Comparison of ENCODE assay signal across 14 cellular contexts in genomic region chr12:90958995-90959394, GRCh38. TPM values are rescaled to one million over a fixed set of nuclear protein-coding genes. Genes with fewer than 3 reads are reported as not detected.
DNase-seq lines count a peak whose midpoint lies in the region; ATAC-seq, FAIRE-seq and TF ChIP-seq lines count a peak whose summit lies in the region.
"Had no signal": no experiment of that assay in that cellular context is flagged by ENCODE, and none has a peak within 500 bp of the region (broad histone marks: within the 10 kb centered on the region; RNA-seq: fewer than 3 reads in every experiment).

No MANE protein-coding gene starts in this region.

- H3K79me2 ChIP-seq in GM12878 (ENCODE audit: control insufficient read depth, insufficient read depth, low read length) = no peaks in the 10 kb centered on the region

- H3K4me1 ChIP-seq in GM12878 (ENCODE audit: control insufficient read depth, insufficient read depth, low read length) = no peaks in the 10 kb centered on the region

- H3K36me3 Mint-ChIP-seq in HFFc6 (ENCODE audit: low read depth) = no peaks in the 10 kb centered on the region
- no peaks in the 10 kb centered on the region for H3K36me3 Mint-ChIP-seq in stimulated activated memory B cell treated with anti-CD40 and anti-IgM and Interleukin-4, amounts not matched to agents 10 μg/mL and 1 μg/mL and 100 μg/mL, for 72 hours
- H3K36me3 Mint-ChIP-seq: brain; naive thymus-derived CD8-positive, alpha-beta T cell had no signal

- TF ChIP-seq EP300 in GM12878 (IDR thresholded peaks at IDR 0.05; ENCODE audit: borderline replicate concordance in 1 of 2, control insufficient read depth in 1 of 2, low read depth in 2 of 2, low read length in 2 of 2) = no peak

- no peak overlapping the region for H3K4me3 ChIP-seq in AG10803 (ENCODE audit: low read length)
- no peak overlapping the region for H3K4me3 ChIP-seq in GM12878

- RAD21 ChIA-PET in GM12878 (lab: Charles Lee; ENCODE audit: unreplicated experiment) = interaction anchor here (1.6 kb wide), 1 partner anchor 14 kb away, joined by 8 read pairs; no protein-coding TSS in a partner anchor

- CTCF ChIA-PET in GM12878 (lab: Yijun Ruan, JAX) = interaction anchor here (0.8 to 3.2 kb wide), 9 partner anchors 10 to 366 kb away, joined by 3 to 41 read pairs (median 4); no protein-coding TSS in a partner anchor

- FAIRE-seq in GM12878 (lab: Jason Lieb, UNC) = peak; percentile 31

- no peak overlapping the region for H2AFZ ChIP-seq in GM12878 (ENCODE audit: control insufficient read depth, low read depth, low read length)

- ATAC-seq in GM12878 (no peak), HG02885 (IDR thresholded peaks at IDR 0.05; ENCODE audit: poor library complexity, unreplicated experiment) (no peak), GM18498 (IDR thresholded peaks at IDR 0.05; ENCODE audit: unreplicated experiment) (no peak)
- no peak for ATAC-seq in stimulated activated memory B cell treated with anti-CD40 and anti-IgM and Interleukin-4, amounts not matched to agents 10 μg/mL and 1 μg/mL and 100 μg/mL, for 72 hours
- ATAC-seq: esophagus mucosa; naive thymus-derived CD8-positive, alpha-beta T cell had no signal

- no peak overlapping the region for H3K27ac Mint-ChIP-seq in HFFc6
- no peak overlapping the region for H3K27ac Mint-ChIP-seq in stimulated activated memory B cell treated with anti-CD40 and anti-IgM and Interleukin-4, amounts not matched to agents 10 μg/mL and 1 μg/mL and 100 μg/mL, for 72 hours
- H3K27ac Mint-ChIP-seq: brain; naive thymus-derived CD8-positive, alpha-beta T cell had no signal

- no peak overlapping the region for H3K4me3 Mint-ChIP-seq in HFFc6
- no peak overlapping the region for H3K4me3 Mint-ChIP-seq in stimulated activated memory B cell treated with anti-CD40 and anti-IgM and Interleukin-4, amounts not matched to agents 10 μg/mL and 1 μg/mL and 100 μg/mL, for 72 hours
- H3K4me3 Mint-ChIP-seq: brain; naive thymus-derived CD8-positive, alpha-beta T cell had no signal

- in situ Hi-C loops in GM12878 (cut with MboI) = no loop called here

- intact Hi-C loops in GM12878 (cut with micrococcal nuclease; ENCODE audit: unreplicated experiment) = loop anchor here (10.0 kb wide), 1 partner anchor 1414 kb away; no protein-coding TSS in a partner anchor

- peaks cover 1% of the 10 kb centered on the region; the same call in 1 of the 2 replicates for H3K27me3 Mint-ChIP-seq in HFFc6 (ENCODE audit: insufficient read depth)
- H3K27me3 Mint-ChIP-seq in stimulated activated memory B cell treated with anti-CD40 and anti-IgM and Interleukin-4, amounts not matched to agents 10 μg/mL and 1 μg/mL and 100 μg/mL, for 72 hours = peaks cover 8% of the 10 kb centered on the region

- POLR2A ChIA-PET in GM12878 (lab: Charles Lee) = no interaction called here

- no peaks in the 10 kb centered on the region for H3K9me3 Mint-ChIP-seq in HFFc6
- H3K9me3 Mint-ChIP-seq in stimulated activated memory B cell treated with anti-CD40 and anti-IgM and Interleukin-4, amounts not matched to agents 10 μg/mL and 1 μg/mL and 100 μg/mL, for 72 hours = peaks cover 3% of the 10 kb centered on the region
- H3K9me3 Mint-ChIP-seq: brain; naive thymus-derived CD8-positive, alpha-beta T cell had no signal

- H3K9me3 ChIP-seq in GM12878 (replicated peaks; ENCODE audit: control insufficient read depth, insufficient read depth, low read length) = no peaks in the 10 kb centered on the region

- no peaks in the 10 kb centered on the region for H4K20me1 ChIP-seq in GM12878 (ENCODE audit: control insufficient read depth, insufficient read depth)

- TF ChIP-seq POLR2A in GM12878 (IDR thresholded peaks at IDR 0.05; ENCODE audit: low read depth, low read length) = no peak

- 71% methylated on average over 3 of the region's 3 CpGs for WGBS in GM12878 (ENCODE audit: insufficient coverage, insufficient replicate concordance, low lambda C conversion rate, missing lambda C conversion rate)

- no peak overlapping the region for H3K4me2 ChIP-seq in GM12878 (ENCODE audit: control insufficient read depth, insufficient read depth)

- no peak overlapping the region for H3K27ac ChIP-seq in GM12878 (ENCODE audit: control insufficient read depth, insufficient read depth)

- H3K9ac ChIP-seq in GM12878 (ENCODE audit: control insufficient read depth, insufficient read depth, low read length) = no peak overlapping the region

- TF ChIP-seq CTCF in AG10803 (conservative IDR thresholded peaks at IDR 0.05; ENCODE audit: low read length) (peak; percentile 54), HFFc6 (IDR thresholded peaks at IDR 0.05) (no peak), GM12878 (IDR thresholded peaks at IDR 0.05 in 2 of 3, conservative IDR thresholded peaks at IDR 0.05 in 1 of 3; ENCODE audit: control insufficient read depth in 2 of 3, extremely low read depth in 1 of 3, insufficient read depth in 1 of 3, low read depth in 3 of 3, low read length in 3 of 3) (no peak; a peak in 1 of 6 replicates)

- BruUV-seq in GM12878 (replicated peaks; lab: Mats Ljungman, UMichigan) = no TSS peak

- no peak for TF ChIP-seq RAD21 in GM12878 (IDR thresholded peaks at IDR 0.05; ENCODE audit: insufficient read depth, low read depth, low read length)

- H3K36me3 ChIP-seq in GM12878 (ENCODE audit: control insufficient read depth in 2 of 2, insufficient read depth in 2 of 2, low read length in 1 of 2) = no peaks in the 10 kb centered on the region

- SMC1A ChIA-PET in GM12878 (lab: Charles Lee; ENCODE audit: uncharacterized antibody, unreplicated experiment) = interaction anchor here (0.5 to 2.3 kb wide), 5 partner anchors 14 to 1954 kb away, joined by 3 to 6 read pairs (median 3); partner anchors contain the start of gene LUM

- H3K4me1 Mint-ChIP-seq in HFFc6 (ENCODE audit: low read depth) = peaks cover 10% of the 10 kb centered on the region
- no peaks in the 10 kb centered on the region for H3K4me1 Mint-ChIP-seq in stimulated activated memory B cell treated with anti-CD40 and anti-IgM and Interleukin-4, amounts not matched to agents 10 μg/mL and 1 μg/mL and 100 μg/mL, for 72 hours
- H3K4me1 Mint-ChIP-seq: naive thymus-derived CD8-positive, alpha-beta T cell had no signal

- DNase-seq in AG10803 (ENCODE audit: low read depth) (peak; percentile 43), HFFc6 (peak; percentile 13), GM12878 (ENCODE audit: low read depth, low spot score) (no peak), kidney glomerular epithelial cell (lab: John Stamatoyannopoulos, UW) (peak; percentile 9), hepatic stellate cell (ENCODE audit: low spot score) (no peak)
- DNase-seq: activated CD4-positive, alpha-beta T cell treated with anti-CD3 and anti-CD28 coated beads for 1 hour; islet precursor cell had no signal

- H3K27me3 ChIP-seq in GM12878 (replicated peaks in 1 of 2; ENCODE audit: control insufficient read depth in 2 of 2, insufficient read depth in 2 of 2, low read length in 1 of 2) = no peaks in the 10 kb centered on the region

TF ChIP-seq in GM12878, 131 proteins besides CTCF, POLR2A, EP300 and RAD21 (continues in another document):
- TF ChIP-seq USF1 (IDR thresholded peaks at IDR 0.05; ENCODE audit: borderline replicate concordance, extremely low read length, insufficient read depth, low read depth, low read length) (no peak), ESRRA (IDR thresholded peaks at IDR 0.05; ENCODE audit: low read length) (no peak), NFXL1 (IDR thresholded peaks at IDR 0.05; ENCODE audit: borderline replicate concordance) (no peak), CBFB (IDR thresholded peaks at IDR 0.05; ENCODE audit: low read depth) (no peak), RBBP5 (conservative IDR thresholded peaks at IDR 0.05) (no peak)

RNA-seq across cellular contexts. Expression of gene CCER1, which starts 4.0 kb away (rescaled TPM):
- total RNA-seq in HFFc6 (2021; fragmentation: NEBNext Ultra II Directional; extraction: Animal tissue kit (Norgen Biotek cat#: 25700)) = not detected
- total RNA-seq in GM12878 (2013; cell fraction: nucleolus; rRNA removed) = not detected in 2 replicates
- total RNA-seq in GM12878 (2014; rRNA removed) (not detected in 2 replicates), GM12878 (2014; rRNA removed; fragmentation: Illumina TruSeq; extraction: Trizol) (not detected in 2 replicates), GM12878 (2021) (not detected in 2 replicates)
- polyA plus RNA-seq in GM12878 (2011; ENCODE audit: low read depth) = not detected
- polyA plus RNA-seq in GM12878 (2011; rRNA removed) (not detected in 2 replicates), GM12878 (2014; fragmentation: Illumina TruSeq; extraction: Trizol) (0.01 TPM in 1 of 2 replicates, not detected in the other), GM12878 (2014; fragmentation: Nextera tagmentation; extraction: Ambion mirVana) (not detected), GM12878 (2014; rRNA removed) (not detected in 2 replicates), GM12878 (2016; fragmentation: Nextera tagmentation; extraction: Ambion mirVana) (not detected)
- polyA plus RNA-seq in GM12878 (2011; cell fraction: cytosol; rRNA removed) = not detected in 2 replicates
- polyA plus RNA-seq in GM12878 (2011; cell fraction: nucleus; rRNA removed) = not detected in 2 replicates
- polyA plus RNA-seq in GM12878 (2012) = 0.03 TPM in 1 of 2 replicates, not detected in the other
- not detected in 2 replicates for polyA minus RNA-seq in GM12878 (2011; rRNA and poly(A)+ RNA removed)
- polyA minus RNA-seq in GM12878 (2011; cell fraction: cytosol; rRNA and poly(A)+ RNA removed) = not detected in 2 replicates
- not detected in 2 replicates for polyA minus RNA-seq in GM12878 (2011; cell fraction: nucleus; rRNA and poly(A)+ RNA removed)
- total RNA-seq: esophagus mucosa; naive thymus-derived CD8-positive, alpha-beta T cell; temporal lobe had no signal
- polyA plus RNA-seq: naive thymus-derived CD8-positive, alpha-beta T cell had no signal

RNA-seq across cellular contexts. Expression of gene EPYC, which starts 45.8 kb away (rescaled TPM):
- total RNA-seq in HFFc6 (2021; fragmentation: NEBNext Ultra II Directional; extraction: Animal tissue kit (Norgen Biotek cat#: 25700)) = not detected
- total RNA-seq in GM12878 (2013; cell fraction: nucleolus; rRNA removed) = not detected in 2 replicates
- total RNA-seq in GM12878 (2014; rRNA removed) (not detected in 2 replicates), GM12878 (2014; rRNA removed; fragmentation: Illumina TruSeq; extraction: Trizol) (not detected in 2 replicates), GM12878 (2021) (not detected in 2 replicates)
- not detected for polyA plus RNA-seq in GM12878 (2011; ENCODE audit: low read depth)
- polyA plus RNA-seq in GM12878 (2011; rRNA removed) (not detected in 2 replicates), GM12878 (2014; fragmentation: Illumina TruSeq; extraction: Trizol) (not detected in 2 replicates), GM12878 (2014; fragmentation: Nextera tagmentation; extraction: Ambion mirVana) (not detected), GM12878 (2014; rRNA removed) (not detected in 2 replicates), GM12878 (2016; fragmentation: Nextera tagmentation; extraction: Ambion mirVana) (not detected)
- not detected in 2 replicates for polyA plus RNA-seq in GM12878 (2011; cell fraction: cytosol; rRNA removed)
- not detected in 2 replicates for polyA plus RNA-seq in GM12878 (2011; cell fraction: nucleus; rRNA removed)
- not detected in 2 replicates for polyA plus RNA-seq in GM12878 (2012)
- polyA minus RNA-seq in GM12878 (2011; rRNA and poly(A)+ RNA removed) = not detected in 2 replicates
- not detected in 2 replicates for polyA minus RNA-seq in GM12878 (2011; cell fraction: cytosol; rRNA and poly(A)+ RNA removed)
- polyA minus RNA-seq in GM12878 (2011; cell fraction: nucleus; rRNA and poly(A)+ RNA removed) = not detected in 2 replicates
- total RNA-seq: esophagus mucosa; naive thymus-derived CD8-positive, alpha-beta T cell; temporal lobe had no signal
- polyA plus RNA-seq: naive thymus-derived CD8-positive, alpha-beta T cell had no signal

Comparison
In these comparisons a context has a peak if more than half of its experiments do, and no peak if none do; other contexts are left out.
1. DNase-seq: peak in AG10803 (single experiment), HFFc6 (single experiment) and kidney glomerular epithelial cell (single experiment); none in GM12878 (single experiment) and hepatic stellate cell (single experiment).